Comparison of ENCODE assay signal across 34 cellular contexts in the genomic region with DNA sequence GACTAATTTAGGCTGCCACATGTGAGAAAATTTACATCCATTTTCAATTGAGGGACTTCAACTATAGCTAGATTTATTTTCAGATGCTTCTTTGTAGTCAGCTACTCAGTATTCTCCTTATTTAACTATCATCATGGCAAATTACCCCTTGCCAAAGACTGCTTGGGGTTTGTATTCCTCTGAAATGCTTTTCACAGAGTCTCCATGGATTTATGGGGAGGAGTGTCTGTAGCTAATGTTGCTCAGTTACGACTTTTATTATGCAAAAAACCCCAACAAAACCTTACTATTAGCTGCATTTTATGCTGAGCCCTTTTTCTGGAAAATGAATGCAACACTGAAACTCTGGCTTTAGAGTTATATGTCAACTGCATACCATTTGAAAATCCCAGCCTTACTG.
DNase-seq lines count a peak whose midpoint lies in the region; ATAC-seq and TF ChIP-seq lines count a peak whose summit lies in the region.
"Had no signal": no experiment of that assay in that cellular context is flagged by ENCODE, and none has a peak within 500 bp of the region (broad histone marks: within the 10 kb centered on the region; RNA-seq: fewer than 3 reads in every experiment).

No MANE protein-coding gene starts in this region.

- no peaks in the 10 kb centered on the region; the same call in 1 of the 2 replicates for H3K9me2 ChIP-seq in GM23338 (ENCODE audit: insufficient read depth)

- peak overlapping the region in 1 of 5 donors; percentile 20 for H3K9ac ChIP-seq in subcutaneous abdominal adipose tissue (ENCODE audit: low read length in 5 of 5)

- peaks cover 17% of the 10 kb centered on the region for H3K9me3 Mint-ChIP-seq in GM23338
- H3K9me3 Mint-ChIP-seq: activated CD8-positive, alpha-beta T cell treated with anti-CD3 and anti-CD28 coated beads for 36 hours; activated naive CD4-positive, alpha-beta T cell treated with anti-CD3 and anti-CD28 coated beads, Interleukin-2, amount 10 ng/mL, durations not matched to agents 7 days and 5 days; activated T-helper 17 cell treated with anti-CD3 and anti-CD28 coated beads, Interleukin-2, amount 50 U/mL, for 72 hours; CD4-positive, alpha-beta T cell; mesothelial cell of epicardium; naive B cell; stimulated activated effector memory CD8-positive, alpha-beta T cell treated with anti-CD3 and anti-CD28 coated beads, Interleukin-12 subunit alpha, Interleukin-12 subunit beta, amount 100 ng/mL, for 72 hours had no signal

- ATAC-seq in GM23338 (no peak), GM18909 (IDR thresholded peaks at IDR 0.05; ENCODE audit: poor library complexity, unreplicated experiment) (no peak), GM18907 (IDR thresholded peaks at IDR 0.05; ENCODE audit: unreplicated experiment) (no peak), HG02571 (IDR thresholded peaks at IDR 0.05; ENCODE audit: unreplicated experiment) (no peak), HG02973 (IDR thresholded peaks at IDR 0.05; ENCODE audit: unreplicated experiment) (no peak)
- ATAC-seq: A549; activated CD4-positive, alpha-beta T cell treated with anti-CD3 and anti-CD28 coated beads for 36 hours; activated CD8-positive, alpha-beta T cell treated with anti-CD3 and anti-CD28 coated beads for 36 hours; activated T-helper 17 cell treated with anti-CD3 and anti-CD28 coated beads, Interleukin-2, amount 50 U/mL, for 72 hours; stimulated activated effector memory CD8-positive, alpha-beta T cell treated with anti-CD3 and anti-CD28 coated beads, Interleukin-12 subunit alpha, Interleukin-12 subunit beta, amount 100 ng/mL, for 72 hours had no signal

- H2AFZ ChIP-seq in GM23338, result no peak overlapping the region

- no peak overlapping the region for H3K4me3 ChIP-seq in GM23338
- H3K4me3 ChIP-seq in subcutaneous abdominal adipose tissue (ENCODE audit: low read depth in 1 of 5, low read length in 5 of 5), result no peak overlapping the region
- H3K4me3 ChIP-seq: A549, breast epithelium, colonic mucosa, Peyer's patch, suprapubic skin had no signal

- no peaks in the 10 kb centered on the region for H3K27me3 ChIP-seq in GM23338 (ENCODE audit: insufficient read depth)
- no peaks in the 10 kb centered on the region for H3K27me3 ChIP-seq in subcutaneous abdominal adipose tissue (ENCODE audit: control insufficient read depth in 5 of 5, insufficient read depth in 4 of 5, low read length in 5 of 5)
- H3K27me3 ChIP-seq: breast epithelium, colonic mucosa, Peyer's patch, suprapubic skin had no signal

- H3K9me3 ChIP-seq in subcutaneous abdominal adipose tissue (ENCODE audit: control insufficient read depth in 5 of 5, low read length in 5 of 5), result no peaks in the 10 kb centered on the region
- H3K9me3 ChIP-seq: A549, breast epithelium, colonic mucosa, Peyer's patch, suprapubic skin had no signal

- H3K36me3 ChIP-seq in GM23338 (ENCODE audit: insufficient read depth) (no peaks in the 10 kb centered on the region), subcutaneous abdominal adipose tissue (ENCODE audit: control insufficient read depth in 5 of 5, insufficient read depth in 5 of 5, low read length in 5 of 5) (peaks cover 0 to 2% (median 0%) of the 10 kb centered on the region in 5 donors)
- H3K36me3 ChIP-seq: breast epithelium, colonic mucosa, Peyer's patch, suprapubic skin had no signal

- H3K27me3 Mint-ChIP-seq in GM23338 (ENCODE audit: insufficient read depth, low read depth, poor library complexity), result peaks cover 11% of the 10 kb centered on the region

- H4K20me1 ChIP-seq in GM23338 (replicated peaks; ENCODE audit: insufficient read depth), result no peaks in the 10 kb centered on the region

- H3K36me3 Mint-ChIP-seq in GM23338 (ENCODE audit: low read depth), result peaks cover 32% of the 10 kb centered on the region
- H3K36me3 Mint-ChIP-seq: activated naive CD4-positive, alpha-beta T cell treated with anti-CD3 and anti-CD28 coated beads, Interleukin-2, amount 10 ng/mL, durations not matched to agents 7 days and 5 days; mesothelial cell of epicardium; naive B cell; stimulated activated effector memory CD8-positive, alpha-beta T cell treated with anti-CD3 and anti-CD28 coated beads, Interleukin-12 subunit alpha, Interleukin-12 subunit beta, amount 100 ng/mL, for 72 hours had no signal

- H3K4me2 ChIP-seq in GM23338, result peak overlapping the region; percentile 31
- H3K4me2 ChIP-seq: A549 had no signal

- DNase-seq in GM23338 (ENCODE audit: low spot score) (no peak), cerebellar cortex (ENCODE audit: low spot score) (peak; percentile 24), medulla oblongata (ENCODE audit: extremely low spot score) (peak; percentile 76)
- DNase-seq: activated CD4-positive, alpha-beta T cell treated with anti-CD3 and anti-CD28 coated beads for 36 hours; activated CD8-positive, alpha-beta T cell treated with anti-CD3 and anti-CD28 coated beads for 36 hours; activated naive CD4-positive, alpha-beta T cell treated with anti-CD3 and anti-CD28 coated beads, Interleukin-2, amount 10 ng/mL, durations not matched to agents 7 days and 5 days; AML-193; CD4-positive, alpha-beta T cell; colonic mucosa; effector memory CD4-positive, alpha-beta T cell; erythroblast; head of caudate nucleus; naive B cell; NCI-H1048; NCI-H1694; NCI-H446 treated with DMSO at 0.1 percent for 48 hours; NCI-H82; occipital lobe; Peyer's patch; SIG-M5; stimulated activated CD4-positive, alpha-beta T cell treated with anti-CD3 and anti-CD28 coated beads, Interleukin-15, amount 100 ng/mL, for 24 hours; SW 1271; T-helper 9 cell had no signal

- H3K79me2 ChIP-seq in GM23338 (replicated peaks; ENCODE audit: insufficient read depth), result no peaks in the 10 kb centered on the region

- no peak overlapping the region for H3K27ac Mint-ChIP-seq in GM23338
- H3K27ac Mint-ChIP-seq: activated CD4-positive, alpha-beta T cell treated with anti-CD3 and anti-CD28 coated beads for 36 hours; activated CD8-positive, alpha-beta T cell treated with anti-CD3 and anti-CD28 coated beads for 36 hours; activated naive CD4-positive, alpha-beta T cell treated with anti-CD3 and anti-CD28 coated beads, Interleukin-2, amount 10 ng/mL, durations not matched to agents 7 days and 5 days; activated T-helper 17 cell treated with anti-CD3 and anti-CD28 coated beads, Interleukin-2, amount 50 U/mL, for 72 hours; CD4-positive, alpha-beta T cell; mesothelial cell of epicardium; naive B cell; stimulated activated effector memory CD8-positive, alpha-beta T cell treated with anti-CD3 and anti-CD28 coated beads, Interleukin-12 subunit alpha, Interleukin-12 subunit beta, amount 100 ng/mL, for 72 hours had no signal

- H3K27ac ChIP-seq in GM23338 (ENCODE audit: low read depth), result 0 out of 2 replicates have a peak overlapping the region, but pooled peaks have one; percentile 9
- H3K27ac ChIP-seq in subcutaneous abdominal adipose tissue (ENCODE audit: low read depth, low read length), result peak overlapping the region; percentile 51
- H3K27ac ChIP-seq: A549, breast epithelium, colonic mucosa, Peyer's patch, suprapubic skin had no signal

- peaks cover 31% of the 10 kb centered on the region for H3K4me1 Mint-ChIP-seq in GM23338
- H3K4me1 Mint-ChIP-seq: activated T-helper 17 cell treated with anti-CD3 and anti-CD28 coated beads, Interleukin-2, amount 50 U/mL, for 72 hours; mesothelial cell of epicardium had no signal

- H3K4me3 Mint-ChIP-seq in GM23338, result no peak overlapping the region
- H3K4me3 Mint-ChIP-seq: activated CD4-positive, alpha-beta T cell treated with anti-CD3 and anti-CD28 coated beads for 36 hours; activated CD8-positive, alpha-beta T cell treated with anti-CD3 and anti-CD28 coated beads for 36 hours; activated naive CD4-positive, alpha-beta T cell treated with anti-CD3 and anti-CD28 coated beads, Interleukin-2, amount 10 ng/mL, durations not matched to agents 7 days and 5 days; activated T-helper 17 cell treated with anti-CD3 and anti-CD28 coated beads, Interleukin-2, amount 50 U/mL, for 72 hours; CD4-positive, alpha-beta T cell; mesothelial cell of epicardium; naive B cell; stimulated activated effector memory CD8-positive, alpha-beta T cell treated with anti-CD3 and anti-CD28 coated beads, Interleukin-12 subunit alpha, Interleukin-12 subunit beta, amount 100 ng/mL, for 72 hours had no signal

- H3K4me1 ChIP-seq in GM23338 (ENCODE audit: insufficient read depth) (peaks cover 21% of the 10 kb centered on the region), subcutaneous abdominal adipose tissue (ENCODE audit: control insufficient read depth in 5 of 5, insufficient read depth in 5 of 5, low read length in 5 of 5) (peaks cover 0 to 18% (median 8%) of the 10 kb centered on the region in 5 donors)
- H3K4me1 ChIP-seq: breast epithelium, colonic mucosa, Peyer's patch had no signal

- no peak for TF ChIP-seq CTCF in GM23338 (conservative IDR thresholded peaks at IDR 0.05; ENCODE audit: low read depth in 2 of 2)

- no peaks in the 10 kb centered on the region for H3F3A ChIP-seq in GM23338 (replicated peaks; ENCODE audit: low read depth)

TF ChIP-seq in GM23338, 12 proteins besides CTCF, POLR2A, EP300 and RAD21 (continues in another document):
- TF ChIP-seq ZNF331 (CRISPR knock-in tag; IDR thresholded peaks at IDR 0.05; ENCODE audit: low read depth) (no peak), NANOG (IDR thresholded peaks at IDR 0.05; ENCODE audit: borderline replicate concordance) (no peak), JUNB (IDR thresholded peaks at IDR 0.05; ENCODE audit: unreplicated experiment) (no peak)
